Comparison of ENCODE assay signal across 12 cellular contexts in the genomic region with DNA sequence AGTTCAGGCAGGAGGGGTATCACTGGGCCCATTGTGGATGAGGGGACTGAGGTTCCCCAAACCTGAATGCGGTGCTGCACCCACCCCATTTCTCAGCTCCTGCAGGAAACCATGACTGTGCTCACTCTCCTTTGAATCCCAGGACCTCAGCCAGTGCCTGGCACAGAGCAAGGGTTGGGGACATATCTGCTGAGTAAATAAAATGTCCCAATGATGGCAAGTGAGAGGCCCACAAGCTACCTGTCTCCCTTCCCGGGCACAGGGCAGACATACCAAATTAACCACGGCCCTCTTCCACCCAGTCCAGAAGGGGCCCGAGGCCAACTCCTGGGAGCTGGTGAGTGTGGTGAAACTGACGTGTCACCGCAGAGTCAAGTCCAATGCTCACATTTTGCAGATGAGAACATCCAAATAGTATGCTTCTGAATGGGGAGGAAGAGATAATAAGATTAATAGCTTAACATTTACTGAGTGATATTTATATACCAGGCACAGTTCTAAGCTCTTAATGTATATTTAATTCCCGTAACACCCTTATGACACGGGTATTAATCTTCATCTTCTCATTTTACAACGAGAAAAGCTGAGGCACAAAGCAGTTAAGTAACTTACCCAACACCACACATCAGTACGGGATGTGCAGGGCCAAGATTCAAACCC.
DNase-seq lines count a peak whose midpoint lies in the region; ATAC-seq and TF ChIP-seq lines count a peak whose summit lies in the region.
"Had no signal": no experiment of that assay in that cellular context is flagged by ENCODE, and none has a peak within 500 bp of the region (broad histone marks: within the 10 kb centered on the region; RNA-seq: fewer than 3 reads in every experiment).

No MANE protein-coding gene starts in this region.

- H3K4me2 ChIP-seq in neural progenitor cell = peak overlapping the region; percentile 65

- peaks cover 36% of the 10 kb centered on the region for H3F3A ChIP-seq in neural progenitor cell (ENCODE audit: low read depth)

- TF ChIP-seq CTCF in esophagus muscularis mucosa (IDR thresholded peaks at IDR 0.05) = no peak
- TF ChIP-seq CTCF in neural progenitor cell (IDR thresholded peaks at IDR 0.05) = no peak
- no peak for TF ChIP-seq CTCF in CD8-positive, alpha-beta T cell (IDR thresholded peaks at IDR 0.05)

- 69% methylated on average over 10 of the region's 10 CpGs for WGBS in esophagus muscularis mucosa

- no peak overlapping the region for H3K27ac Mint-ChIP-seq in neural progenitor cell
- H3K27ac Mint-ChIP-seq in CD8-positive, alpha-beta T cell = no peak overlapping the region
- H3K27ac Mint-ChIP-seq: naive B cell; T-helper 2 cell treated with Interferon-gamma antibody and Interleukin-4, amounts not matched to agents 5 μg/mL and 100 μg/mL, for 36 hours had no signal

- H3K9me3 ChIP-seq in esophagus muscularis mucosa (no peaks in the 10 kb centered on the region), neural progenitor cell (ENCODE audit: low read depth) (no peaks in the 10 kb centered on the region)
- H3K9me3 ChIP-seq in CD8-positive, alpha-beta T cell (ENCODE audit: low read length) = no peaks in the 10 kb centered on the region

- TF ChIP-seq POLR2A in esophagus muscularis mucosa (IDR thresholded peaks at IDR 0.05; ENCODE audit: low read depth) = no peak

- H3K4me1 ChIP-seq in ACC112 (ENCODE audit: control insufficient read depth, insufficient read depth, low read length, unreplicated experiment) = peaks cover 23% of the 10 kb centered on the region
- peaks cover 0 to 19% (median 18%) of the 10 kb centered on the region in 4 donors for H3K4me1 ChIP-seq in esophagus muscularis mucosa
- H3K4me1 ChIP-seq in neural progenitor cell = peaks cover 52% of the 10 kb centered on the region
- no peaks in the 10 kb centered on the region for H3K4me1 ChIP-seq in CD8-positive, alpha-beta T cell (ENCODE audit: insufficient read depth, low read length)

- no peak overlapping the region for H3K9ac ChIP-seq in neural progenitor cell

- H3K4me3 Mint-ChIP-seq in neural progenitor cell = no peak overlapping the region
- H3K4me3 Mint-ChIP-seq in CD8-positive, alpha-beta T cell = no peak overlapping the region
- H3K4me3 Mint-ChIP-seq: naive B cell; T-helper 2 cell treated with Interferon-gamma antibody and Interleukin-4, amounts not matched to agents 5 μg/mL and 100 μg/mL, for 36 hours had no signal

- TF ChIP-seq EP300 in esophagus muscularis mucosa (IDR thresholded peaks at IDR 0.05) = no peak

- H3K4me3 ChIP-seq in ACC112 (ENCODE audit: low read depth, low read length) (peak overlapping the region; percentile 47), esophagus muscularis mucosa (no peak overlapping the region), neural progenitor cell (no peak overlapping the region)
- H3K4me3 ChIP-seq in CD8-positive, alpha-beta T cell (ENCODE audit: low read depth, low read length) = no peak overlapping the region

- peak overlapping the region; percentile 73 for H3K27ac ChIP-seq in ACC112 (ENCODE audit: low read depth, low read length)
- H3K27ac ChIP-seq in esophagus muscularis mucosa (replicated peaks in 1 of 4) = peak overlapping the region; percentile 15 to 62 (median 30)
- H3K27ac ChIP-seq in neural progenitor cell = no peak overlapping the region
- H3K27ac ChIP-seq in CD8-positive, alpha-beta T cell (ENCODE audit: low read depth, low read length) = no peak overlapping the region

- intact Hi-C loops in esophagus muscularis mucosa (cut with DNase I) = no loop called here
- intact Hi-C loops in CD8-positive, alpha-beta T cell (cut with DNase I, micrococcal nuclease) = no loop called here

- H2AFZ ChIP-seq in ACC112 (ENCODE audit: low read length, unreplicated experiment) = peak overlapping the region; percentile 16
- no peak overlapping the region for H2AFZ ChIP-seq in neural progenitor cell (replicated peaks)

- peaks cover 8% of the 10 kb centered on the region for H3K27me3 Mint-ChIP-seq in neural progenitor cell (ENCODE audit: insufficient read depth, low read depth)
- peaks cover 7% of the 10 kb centered on the region for H3K27me3 Mint-ChIP-seq in CD8-positive, alpha-beta T cell (ENCODE audit: low read depth)

- POLR2A ChIA-PET in CD8-positive, alpha-beta T cell (lab: Charles Lee) = no interaction called here

- CTCF ChIA-PET in CD8-positive, alpha-beta T cell (lab: Charles Lee) = interaction anchor here (0.8 to 1.8 kb wide), 2 partner anchors 10 to 12 kb away, joined by 3 to 5 read pairs; no protein-coding TSS in a partner anchor

- no peaks in the 10 kb centered on the region for H3K27me3 ChIP-seq in ACC112 (ENCODE audit: insufficient read depth, low read length)
- H3K27me3 ChIP-seq in esophagus muscularis mucosa = peaks cover 0 to 12% (median 0%) of the 10 kb centered on the region in 4 donors
- no peaks in the 10 kb centered on the region for H3K27me3 ChIP-seq in neural progenitor cell
- H3K27me3 ChIP-seq in CD8-positive, alpha-beta T cell (ENCODE audit: insufficient read depth, low read length) = no peaks in the 10 kb centered on the region

- no peaks in the 10 kb centered on the region for H4K20me1 ChIP-seq in neural progenitor cell (ENCODE audit: low read depth)

- H3K36me3 Mint-ChIP-seq in neural progenitor cell = no peaks in the 10 kb centered on the region
- no peaks in the 10 kb centered on the region for H3K36me3 Mint-ChIP-seq in CD8-positive, alpha-beta T cell
- H3K36me3 Mint-ChIP-seq: naive B cell had no signal

- no peaks in the 10 kb centered on the region for H3K79me2 ChIP-seq in ACC112 (ENCODE audit: control insufficient read depth, insufficient read depth, low read length, unreplicated experiment)
- H3K79me2 ChIP-seq in neural progenitor cell (ENCODE audit: low read depth) = peaks cover 4% of the 10 kb centered on the region

- DNase-seq in NCI-H82 (lab: John Stamatoyannopoulos, UW) (peak; percentile 94), esophagus muscularis mucosa (ENCODE audit: extremely low spot score) (no peak), neural progenitor cell (ENCODE audit: low spot score) (no peak), NCI-H187 treated with DMSO at 0.1 percent for 48 hours (lab: John Stamatoyannopoulos, UW) (no peak), HuH-7.5 (ENCODE audit: low spot score) (no peak)
- DNase-seq in CD8-positive, alpha-beta T cell = no peak
- DNase-seq in activated CD8-positive, alpha-beta memory T cell treated with anti-CD3 and anti-CD28 coated beads, Interleukin-2, amount 50 U/mL, for 4 hours = no peak
- DNase-seq: naive B cell; stimulated activated CD4-positive, alpha-beta T cell treated with anti-CD3 and anti-CD28 coated beads, Interleukin-15, amount 100 ng/mL, for 24 hours; stimulated activated naive CD8-positive, alpha-beta T cell treated with anti-CD3 and anti-CD28 coated beads, Interleukin-15, Interleukin-2, amounts not matched to agents 100 U/mL and 50 U/mL, for 24 hours had no signal

- no peaks in the 10 kb centered on the region for H3K9me3 Mint-ChIP-seq in neural progenitor cell
- H3K9me3 Mint-ChIP-seq in CD8-positive, alpha-beta T cell = no peaks in the 10 kb centered on the region
- H3K9me3 Mint-ChIP-seq: naive B cell; T-helper 2 cell treated with Interferon-gamma antibody and Interleukin-4, amounts not matched to agents 5 μg/mL and 100 μg/mL, for 36 hours had no signal

- no peaks in the 10 kb centered on the region for H3K36me3 ChIP-seq in ACC112 (ENCODE audit: insufficient read depth, low read length)
- H3K36me3 ChIP-seq in esophagus muscularis mucosa = no peaks in the 10 kb centered on the region
- no peaks in the 10 kb centered on the region for H3K36me3 ChIP-seq in neural progenitor cell
- no peaks in the 10 kb centered on the region for H3K36me3 ChIP-seq in CD8-positive, alpha-beta T cell (ENCODE audit: insufficient read depth, low read length)

- peaks cover 53% of the 10 kb centered on the region for H3K4me1 Mint-ChIP-seq in neural progenitor cell
- no peaks in the 10 kb centered on the region for H3K4me1 Mint-ChIP-seq in CD8-positive, alpha-beta T cell (ENCODE audit: low read depth)

- ATAC-seq in CD8-positive, alpha-beta T cell = no peak
- ATAC-seq: stimulated activated naive CD8-positive, alpha-beta T cell treated with anti-CD3 and anti-CD28 coated beads, Interleukin-15, Interleukin-2, amounts not matched to agents 100 U/mL and 50 U/mL, for 24 hours had no signal

Comparison
In these comparisons a context has a peak if more than half of its experiments do, and no peak if none do; other contexts are left out.
1. H3K27ac ChIP-seq: peak in ACC112 (single experiment) and esophagus muscularis mucosa (4 of 4); none in neural progenitor cell (single experiment) and CD8-positive, alpha-beta T cell (single experiment).